1 cellular context compared by ENCODE assay signal in the genomic region with DNA sequence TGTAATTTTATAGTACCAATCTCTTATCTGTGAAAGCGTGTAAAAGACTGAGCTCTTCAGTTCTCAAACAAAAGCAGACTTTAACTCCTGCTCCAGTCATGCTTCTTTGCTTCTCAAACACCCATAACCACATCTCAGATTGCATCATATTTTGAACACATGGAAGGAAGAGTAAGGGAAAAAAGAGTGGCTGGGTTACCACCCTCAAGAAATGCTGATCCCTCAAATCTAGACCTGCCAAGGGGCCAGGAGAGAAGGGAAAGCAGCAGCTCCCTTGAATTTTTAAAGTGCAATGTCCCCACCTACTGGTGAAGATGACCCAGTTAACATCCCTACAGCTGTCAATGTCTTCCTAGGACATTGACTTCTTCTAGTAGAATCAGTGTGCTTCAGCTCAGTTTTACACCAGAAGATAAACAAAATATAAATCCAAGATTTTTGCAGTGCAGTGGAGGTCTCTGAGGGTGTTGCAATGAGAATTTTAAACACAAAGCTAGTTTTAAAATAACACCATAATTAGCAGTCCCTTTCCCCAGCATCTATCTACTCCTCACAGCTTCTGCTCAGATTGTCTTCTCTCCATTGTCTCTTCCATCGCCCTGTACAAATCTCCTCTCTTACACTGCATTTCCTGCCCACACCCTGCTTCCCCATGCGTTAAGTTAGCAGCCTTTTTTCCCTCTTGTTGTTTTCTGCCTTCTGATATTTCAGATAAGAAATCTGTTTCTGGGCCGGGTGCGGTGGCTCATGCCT.
TF ChIP-seq lines count a peak whose summit lies in the region.

No MANE protein-coding gene starts in this region.

TF ChIP-seq in HEK293, 187 proteins besides CTCF, POLR2A, EP300 and RAD21 (continued from another document):
- TF ChIP-seq ZNF112 (tag by site-specific recombination; IDR thresholded peaks at IDR 0.05) (no peak), ZNF510 (tag by site-specific recombination; IDR thresholded peaks at IDR 0.05; ENCODE audit: insufficient replicate concordance) (no peak), ZBTB48 (tag by site-specific recombination; IDR thresholded peaks at IDR 0.05) (peak; percentile 99), ZEB2 (tag by site-specific recombination; IDR thresholded peaks at IDR 0.05) (no peak), ZNF785 (tag by site-specific recombination; IDR thresholded peaks at IDR 0.05) (no peak), ZNF624 (tag by site-specific recombination; IDR thresholded peaks at IDR 0.05) (no peak), GLIS1 (tag by site-specific recombination; IDR thresholded peaks at IDR 0.05) (no peak), ZNF776 (tag by site-specific recombination; IDR thresholded peaks at IDR 0.05; ENCODE audit: borderline replicate concordance) (no peak), ZNF670 (tag by site-specific recombination; IDR thresholded peaks at IDR 0.05; ENCODE audit: low read depth) (no peak), ZNF341 (tag by site-specific recombination; IDR thresholded peaks at IDR 0.05; ENCODE audit: low read depth) (no peak), ZNF433 (tag by site-specific recombination; IDR thresholded peaks at IDR 0.05; ENCODE audit: low read depth) (no peak), TRIM28 (IDR thresholded peaks at IDR 0.05; ENCODE audit: borderline replicate concordance, low read length) (peak; percentile 69; the same call in 1 of the 2 replicates), ZNF654 (tag by site-specific recombination; IDR thresholded peaks at IDR 0.05; ENCODE audit: low read depth) (peak; percentile 95), ZNF423 (tag by site-specific recombination; IDR thresholded peaks at IDR 0.05) (no peak), ZNF394 (tag by site-specific recombination; IDR thresholded peaks at IDR 0.05; ENCODE audit: borderline replicate concordance) (0 out of 2 replicates have a peak, but pooled peaks have one; percentile 27), ZNF529 (tag by site-specific recombination; IDR thresholded peaks at IDR 0.05; ENCODE audit: insufficient replicate concordance) (no peak), PRDM10 (tag by site-specific recombination; IDR thresholded peaks at IDR 0.05) (no peak), ZNF23 (tag by site-specific recombination; IDR thresholded peaks at IDR 0.05; ENCODE audit: borderline replicate concordance) (no peak), PRDM6 (tag by site-specific recombination; IDR thresholded peaks at IDR 0.05) (no peak), PRDM1 (tag by site-specific recombination; IDR thresholded peaks at IDR 0.05) (0 out of 2 replicates have a peak, but pooled peaks have one; percentile 21), ZNF133 (tag by site-specific recombination; IDR thresholded peaks at IDR 0.05) (no peak), ZNF26 (tag by site-specific recombination; IDR thresholded peaks at IDR 0.05) (no peak), ZNF19 (tag by site-specific recombination; IDR thresholded peaks at IDR 0.05; ENCODE audit: low read depth) (no peak), ZNF837 (tag by site-specific recombination; IDR thresholded peaks at IDR 0.05) (no peak), ZNF324 (tag by site-specific recombination; IDR thresholded peaks at IDR 0.05) (no peak), OSR2 (tag by site-specific recombination; IDR thresholded peaks at IDR 0.05) (no peak), ZNF704 (tag by site-specific recombination; IDR thresholded peaks at IDR 0.05) (no peak), ZNF701 (tag by site-specific recombination; IDR thresholded peaks at IDR 0.05) (no peak), ZNF660 (tag by site-specific recombination; IDR thresholded peaks at IDR 0.05) (peak; percentile 44; the same call in 1 of the 2 replicates), ZNF639 (tag by site-specific recombination; IDR thresholded peaks at IDR 0.05) (no peak), ZNF626 (tag by site-specific recombination; IDR thresholded peaks at IDR 0.05) (no peak)
- TF ChIP-seq, protein P1, sequence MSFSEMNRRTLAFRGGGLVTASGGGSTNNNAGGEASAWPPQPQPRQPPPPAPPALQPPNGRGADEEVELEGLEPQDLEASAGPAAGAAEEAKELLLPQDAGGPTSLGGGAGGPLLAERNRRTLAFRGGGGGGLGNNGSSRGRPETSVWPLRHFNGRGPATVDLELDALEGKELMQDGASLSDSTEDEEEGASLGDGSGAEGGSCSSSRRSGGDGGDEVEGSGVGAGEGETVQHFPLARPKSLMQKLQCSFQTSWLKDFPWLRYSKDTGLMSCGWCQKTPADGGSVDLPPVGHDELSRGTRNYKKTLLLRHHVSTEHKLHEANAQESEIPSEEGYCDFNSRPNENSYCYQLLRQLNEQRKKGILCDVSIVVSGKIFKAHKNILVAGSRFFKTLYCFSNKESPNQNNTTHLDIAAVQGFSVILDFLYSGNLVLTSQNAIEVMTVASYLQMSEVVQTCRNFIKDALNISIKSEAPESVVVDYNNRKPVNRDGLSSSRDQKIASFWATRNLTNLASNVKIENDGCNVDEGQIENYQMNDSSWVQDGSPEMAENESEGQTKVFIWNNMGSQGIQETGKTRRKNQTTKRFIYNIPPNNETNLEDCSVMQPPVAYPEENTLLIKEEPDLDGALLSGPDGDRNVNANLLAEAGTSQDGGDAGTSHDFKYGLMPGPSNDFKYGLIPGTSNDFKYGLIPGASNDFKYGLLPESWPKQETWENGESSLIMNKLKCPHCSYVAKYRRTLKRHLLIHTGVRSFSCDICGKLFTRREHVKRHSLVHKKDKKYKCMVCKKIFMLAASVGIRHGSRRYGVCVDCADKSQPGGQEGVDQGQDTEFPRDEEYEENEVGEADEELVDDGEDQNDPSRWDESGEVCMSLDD (tag by site-specific recombination; IDR thresholded peaks at IDR 0.05), result no peak
